ENCODE assay signal across 8 cellular contexts in genomic region chr3:112734718-112735350, GRCh38.
DNase-seq lines count a peak whose midpoint lies in the region; ATAC-seq and TF ChIP-seq lines count a peak whose summit lies in the region.

No MANE protein-coding gene starts in this region.

- H3K4me3 Mint-ChIP-seq in HFFc6 (no peak overlapping the region), mesothelial cell of epicardium (no peak overlapping the region)
- no peak overlapping the region for H3K4me3 Mint-ChIP-seq in activated CD4-positive, alpha-beta T cell treated with anti-CD3 and anti-CD28 coated beads, Interleukin-2, amount 10 ng/mL, durations not matched to agents 24 days and 14 days

- peak; percentile 67 for DNase-seq in D341Med (ENCODE audit: low spot score)
- peak; percentile 44 for DNase-seq in HFFc6
- peak; percentile 63 for DNase-seq in NCI-H69 (lab: John Stamatoyannopoulos, UW)
- DNase-seq in activated CD4-positive, alpha-beta T cell treated with anti-CD3 and anti-CD28 coated beads, Interleukin-2, amount 10 ng/mL, durations not matched to agents 24 days and 14 days: peak; percentile 90
- peak; percentile 50 for DNase-seq in effector CD4-positive, alpha-beta T cell
- DNase-seq in mesothelial cell of epicardium (ENCODE audit: low spot score in 2 of 2, unreplicated experiment in 2 of 2): peak in 1 of 2 experiments; percentile 49
- peak; percentile 83 for DNase-seq in stimulated activated CD8-positive, alpha-beta memory T cell treated with anti-CD3 and anti-CD28 coated beads, Interleukin-4, amount 100 ng/mL, for 48 hours

- H3K36me3 Mint-ChIP-seq in HFFc6 (ENCODE audit: low read depth) (no peaks in the 10 kb centered on the region), mesothelial cell of epicardium (peaks cover 6% of the 10 kb centered on the region)
- H3K36me3 Mint-ChIP-seq in activated CD4-positive, alpha-beta T cell treated with anti-CD3 and anti-CD28 coated beads, Interleukin-2, amount 10 ng/mL, durations not matched to agents 24 days and 14 days (ENCODE audit: low read depth): no peaks in the 10 kb centered on the region

- H3K9me3 Mint-ChIP-seq in HFFc6 (no peaks in the 10 kb centered on the region), mesothelial cell of epicardium (peaks cover 8% of the 10 kb centered on the region)
- H3K9me3 Mint-ChIP-seq in activated CD4-positive, alpha-beta T cell treated with anti-CD3 and anti-CD28 coated beads, Interleukin-2, amount 10 ng/mL, durations not matched to agents 24 days and 14 days: no peaks in the 10 kb centered on the region

- intact Hi-C loops in activated CD4-positive, alpha-beta T cell treated with anti-CD3 and anti-CD28 coated beads, Interleukin-2, amount 10 ng/mL, durations not matched to agents 24 days and 14 days (cut with micrococcal nuclease): loop anchor here (1.0 to 10.0 kb wide), 8 partner anchors 37 to 550 kb away; no protein-coding TSS in a partner anchor

- peak; percentile 93 for TF ChIP-seq CTCF in HFFc6 (IDR thresholded peaks at IDR 0.05)
- TF ChIP-seq CTCF in mesothelial cell of epicardium (IDR thresholded peaks at IDR 0.05; ENCODE audit: unreplicated experiment): peak; percentile 74

- H3K27ac Mint-ChIP-seq in HFFc6 (no peak overlapping the region), mesothelial cell of epicardium (no peak overlapping the region)
- H3K27ac Mint-ChIP-seq in activated CD4-positive, alpha-beta T cell treated with anti-CD3 and anti-CD28 coated beads, Interleukin-2, amount 10 ng/mL, durations not matched to agents 24 days and 14 days: no peak overlapping the region

- H3K27me3 Mint-ChIP-seq in HFFc6 (ENCODE audit: insufficient read depth): peaks cover 2% of the 10 kb centered on the region
- no peaks in the 10 kb centered on the region for H3K27me3 Mint-ChIP-seq in activated CD4-positive, alpha-beta T cell treated with anti-CD3 and anti-CD28 coated beads, Interleukin-2, amount 10 ng/mL, durations not matched to agents 24 days and 14 days
- H3K27me3 Mint-ChIP-seq in mesothelial cell of epicardium (ENCODE audit: low read depth): no peaks in the 10 kb centered on the region

- H3K4me1 Mint-ChIP-seq in HFFc6 (ENCODE audit: low read depth): peaks cover 42% of the 10 kb centered on the region
- H3K4me1 Mint-ChIP-seq in activated CD4-positive, alpha-beta T cell treated with anti-CD3 and anti-CD28 coated beads, Interleukin-2, amount 10 ng/mL, durations not matched to agents 24 days and 14 days: peaks cover 42% of the 10 kb centered on the region
- H3K4me1 Mint-ChIP-seq in mesothelial cell of epicardium: peaks cover 29% of the 10 kb centered on the region

- ATAC-seq in HG02870 (IDR thresholded peaks at IDR 0.05; ENCODE audit: unreplicated experiment): no peak
